ENCODE assay signal across 24 cellular contexts in the genomic region with DNA sequence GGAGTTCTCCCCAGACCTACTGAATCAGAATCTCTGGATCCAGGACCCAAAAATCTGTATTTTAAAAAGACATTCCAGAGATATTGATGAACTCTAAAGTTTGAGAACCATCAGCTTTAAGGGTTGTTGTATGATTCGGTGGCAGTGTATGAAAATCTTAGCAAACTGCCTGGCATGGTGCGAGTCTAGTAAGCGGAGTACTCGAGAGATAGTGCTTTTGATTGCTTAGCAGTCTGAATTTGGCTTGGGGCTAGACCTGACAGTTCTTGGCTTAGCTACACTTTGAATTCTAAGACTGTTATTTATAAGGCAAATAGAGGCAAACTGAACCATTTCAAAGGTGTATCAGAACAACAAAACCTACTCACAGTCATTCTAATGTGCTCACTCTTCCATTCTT.
"Had no signal": no experiment of that assay in that cellular context is flagged by ENCODE, and none has a peak within 500 bp of the region (broad histone marks: within the 10 kb centered on the region; RNA-seq: fewer than 3 reads in every experiment).

No MANE protein-coding gene starts in this region.

- H3K27ac ChIP-seq: Peyer's patch, RWPE1 had no signal

- H3K9me3 ChIP-seq: Peyer's patch had no signal

- H3K4me1 ChIP-seq: Peyer's patch had no signal

- DNase-seq: activated CD4-positive, alpha-beta memory T cell treated with anti-CD3 and anti-CD28 coated beads for 36 hours; activated CD4-positive, alpha-beta T cell treated with anti-CD3 and anti-CD28 coated beads for 48 hours; activated CD4-positive, CD25-positive, alpha-beta regulatory T cell treated with anti-CD3 and anti-CD28 coated beads, Interleukin-2, amount 50 U/mL, for 72 hours; activated CD8-positive, alpha-beta memory T cell treated with anti-CD3 and anti-CD28 coated beads for 24 hours; activated effector memory CD4-positive, alpha-beta T cell treated with anti-CD3 and anti-CD28 coated beads, Interleukin-2, amount 50 U/mL, for 16 hours; activated naive CD4-positive, alpha-beta T cell treated with anti-CD3 and anti-CD28 coated beads for 36 hours; activated T-cell treated with anti-CD3 and anti-CD28 coated beads, Interleukin-2, amount 50 U/mL, for 4 hours; caudate nucleus; Karpas-422; MM.1S; NCI-H1105; NCI-H1436 treated with DMSO at 0.1 percent for 48 hours; NCI-H187; NCI-H2081; NCI-H510A treated with DMSO at 0.1 percent for 48 hours; NCI-H69; NK-92 treated with Interleukin-12 subunit alpha and Interleukin-12 subunit beta, amount 100 ng/mL, for 24 hours; Peyer's patch; SIG-M5; T-helper 17 cell; T-helper 9 cell had no signal

- ATAC-seq: activated T-cell treated with anti-CD3 and anti-CD28 coated beads, Interleukin-2, amount 50 U/mL, for 4 hours; K562; T-helper 17 cell; WTC11 had no signal

- H3K4me3 ChIP-seq: K562, Peyer's patch had no signal

- H3K27me3 ChIP-seq: Peyer's patch had no signal
